In the genomic region with DNA sequence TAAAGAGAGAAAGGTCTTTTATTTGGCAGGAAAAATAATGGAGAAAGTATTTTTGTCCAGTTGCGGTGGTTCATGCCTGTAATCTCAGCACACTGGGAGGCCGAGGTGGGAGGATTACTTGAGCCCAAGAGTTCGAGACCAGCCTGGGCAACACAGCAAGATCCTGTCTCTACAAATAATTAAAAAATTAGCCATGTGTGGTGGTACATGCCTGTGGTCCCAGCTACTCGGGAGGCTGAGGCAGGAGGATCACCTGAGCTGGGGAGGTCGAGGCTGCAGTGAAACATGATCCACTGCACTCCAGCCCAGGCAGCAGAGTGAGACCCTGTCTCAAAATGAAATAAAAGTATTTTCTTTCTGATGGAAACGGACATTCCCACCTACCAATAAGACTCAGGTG, we compare ENCODE assay signal across 32 cellular contexts.
"Had no signal": no experiment of that assay in that cellular context is flagged by ENCODE, and none has a peak within 500 bp of the region (broad histone marks: within the 10 kb centered on the region; RNA-seq: fewer than 3 reads in every experiment).

No MANE protein-coding gene starts in this region.

- H3K9me3 ChIP-seq: body of pancreas, breast epithelium had no signal

- DNase-seq: activated CD4-positive, alpha-beta memory T cell treated with anti-CD3 and anti-CD28 coated beads, Interleukin-2, amount 10 ng/mL, durations not matched to agents 7 days and 5 days; activated CD4-positive, alpha-beta T cell treated with anti-CD3 and anti-CD28 coated beads for 1 hour; activated CD4-positive, alpha-beta T cell treated with anti-CD3 and anti-CD28 coated beads for 36 hours; activated CD4-positive, alpha-beta T cell treated with anti-CD3 and anti-CD28 coated beads for 48 hours; activated CD4-positive, alpha-beta T cell treated with anti-CD3 and anti-CD28 coated beads, Interleukin-2, amount 10 ng/mL, durations not matched to agents 7 days and 5 days; activated CD4-positive, alpha-beta T cell treated with anti-CD3 and anti-CD28 coated beads, Interleukin-2, amount 50 U/mL, for 48 hours; activated CD4-positive, CD25-positive, alpha-beta regulatory T cell; activated CD8-positive, alpha-beta memory T cell treated with anti-CD3 and anti-CD28 coated beads for 24 hours; activated CD8-positive, alpha-beta memory T cell treated with anti-CD3 and anti-CD28 coated beads, Interleukin-2, amount 10 ng/mL, durations not matched to agents 7 days and 5 days; activated CD8-positive, alpha-beta memory T cell treated with anti-CD3 and anti-CD28 coated beads, Interleukin-2, amount 50 U/mL, for 48 hours; activated CD8-positive, alpha-beta T cell treated with anti-CD3 and anti-CD28 coated beads, Interleukin-2, amount 10 ng/mL, durations not matched to agents 7 days and 5 days; activated gamma-delta T cell; activated naive CD4-positive, alpha-beta T cell treated with anti-CD3 and anti-CD28 coated beads, Interleukin-2, amount 10 ng/mL, durations not matched to agents 7 days and 5 days; activated naive CD4-positive, alpha-beta T cell treated with Interleukin-2 at 50 U/mL for 16 hours; activated naive CD8-positive, alpha-beta T cell treated with anti-CD3 and anti-CD28 coated beads, Interleukin-2, amount 10 ng/mL, durations not matched to agents 7 days and 5 days; activated naive CD8-positive, alpha-beta T cell treated with anti-CD3 and anti-CD28 coated beads, Interleukin-2, amount 50 U/mL, for 24 hours; activated T-cell treated with anti-CD3 and anti-CD28 coated beads, Interleukin-2, amount 50 U/mL, for 24 hours; activated T-cell treated with anti-CD3 and anti-CD28 coated beads, Interleukin-2, amount 50 U/mL, for 48 hours; amniotic stem cell; aorta; body of pancreas; brain microvascular endothelial cell; caudate nucleus; T-helper 1 cell; T-helper 2 cell; T-helper 9 cell had no signal

- H3K4me3 ChIP-seq: body of pancreas, breast epithelium had no signal

- H3K27ac ChIP-seq: body of pancreas, brain microvascular endothelial cell, breast epithelium, VCaP had no signal

- H3K4me1 ChIP-seq: body of pancreas, breast epithelium had no signal

- FAIRE-seq: astrocyte, colon, TTC549 had no signal

- H3K36me3 ChIP-seq: brain microvascular endothelial cell, breast epithelium had no signal

- ATAC-seq: activated CD4-positive, alpha-beta T cell treated with anti-CD3 and anti-CD28 coated beads for 36 hours; activated CD4-positive, CD25-positive, alpha-beta regulatory T cell treated with anti-CD3 and anti-CD28 coated beads, Interleukin-2, amount 50 U/mL, for 24 hours; activated CD8-positive, alpha-beta memory T cell treated with anti-CD3 and anti-CD28 coated beads, Interleukin-2, amount 10 ng/mL, durations not matched to agents 7 days and 5 days; activated CD8-positive, alpha-beta T cell treated with anti-CD3 and anti-CD28 coated beads, Interleukin-2, amount 10 ng/mL, durations not matched to agents 7 days and 5 days; activated naive CD8-positive, alpha-beta T cell treated with anti-CD3 and anti-CD28 coated beads, Interleukin-2, amount 50 U/mL, for 24 hours; body of pancreas had no signal

- H3K27me3 ChIP-seq: body of pancreas, brain microvascular endothelial cell, breast epithelium had no signal
